27 cellular contexts compared by ENCODE assay signal in the genomic region with DNA sequence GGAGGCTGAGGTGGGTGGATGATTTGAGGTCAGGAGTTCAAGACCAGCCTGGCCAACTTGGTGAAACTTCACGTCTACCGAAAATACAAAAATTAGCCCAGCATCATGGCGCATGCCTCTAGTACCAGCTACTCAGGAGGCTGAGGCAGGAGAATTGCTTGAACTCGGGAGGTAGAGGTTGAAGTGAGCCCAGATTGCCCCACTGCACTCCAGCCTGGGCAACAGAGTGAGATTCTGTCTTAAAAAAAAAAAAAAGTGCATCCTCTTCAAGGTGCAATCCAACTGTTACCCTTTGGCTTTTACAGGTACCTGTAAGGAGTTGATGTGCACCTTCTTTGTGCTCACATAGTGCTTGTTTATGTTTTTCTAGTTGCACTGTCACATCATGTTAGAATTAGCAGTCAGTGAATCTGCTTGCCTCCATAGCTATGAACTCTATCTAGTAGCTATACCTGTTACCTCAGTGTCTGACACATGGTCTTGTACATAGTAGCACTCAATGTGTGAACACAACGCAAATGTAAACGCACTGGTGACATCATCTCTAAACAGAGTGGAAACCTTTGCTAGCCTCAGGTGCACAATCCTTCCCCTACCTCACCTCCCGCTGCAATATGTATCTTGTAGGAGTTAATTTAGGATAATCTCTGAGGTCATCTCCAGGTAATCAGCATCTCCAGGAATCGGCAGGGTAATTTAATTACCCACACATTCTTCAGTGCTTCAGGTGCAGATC. TPM values are rescaled to one million over a fixed set of nuclear protein-coding genes. Genes with fewer than 3 reads are reported as not detected.
DNase-seq lines count a peak whose midpoint lies in the region; TF ChIP-seq lines count a peak whose summit lies in the region.
"Had no signal": no experiment of that assay in that cellular context is flagged by ENCODE, and none has a peak within 500 bp of the region (broad histone marks: within the 10 kb centered on the region; RNA-seq: fewer than 3 reads in every experiment).

No MANE protein-coding gene starts in this region.

- no peaks in the 10 kb centered on the region for H3K9me2 ChIP-seq in OCI-LY7 (ENCODE audit: insufficient read depth, low read length)

- intact Hi-C loops in OCI-LY7 (cut with micrococcal nuclease; ENCODE audit: unreplicated experiment), result no loop called here

- POLR2A ChIA-PET in OCI-LY7 (lab: Charles Lee), result interaction anchor here (0.7 to 1.3 kb wide), 3 partner anchors 8 to 11 kb away, joined by 3 to 4 read pairs (median 4); a partner anchor contains a TSS

- H3K4me1 Mint-ChIP-seq in nephron progenitor cell, result peaks cover 21% of the 10 kb centered on the region
- H3K4me1 Mint-ChIP-seq: B cell; IgD-negative memory B cell; mesothelial cell of epicardium; naive thymus-derived CD8-positive, alpha-beta T cell had no signal

- no peak overlapping the region for H3K4me3 Mint-ChIP-seq in nephron progenitor cell
- H3K4me3 Mint-ChIP-seq: B cell; IgD-negative memory B cell; mesothelial cell of epicardium; naive thymus-derived CD8-positive, alpha-beta T cell; stimulated activated naive B cell treated with anti-CD40 and anti-IgM and Interleukin-4, amounts not matched to agents 10 μg/mL and 1 μg/mL and 100 μg/mL, for 72 hours had no signal

- H3K27ac ChIP-seq in OCI-LY7 (ENCODE audit: low read depth, low read length, poor library complexity, severe bottlenecking), result no peak overlapping the region
- H3K27ac ChIP-seq: GM23248, left lung had no signal

- no peaks in the 10 kb centered on the region for H3K4me1 ChIP-seq in OCI-LY7 (ENCODE audit: insufficient read depth, low read length, poor library complexity, severe bottlenecking)
- H3K4me1 ChIP-seq: left lung had no signal

- H3K9me3 ChIP-seq in OCI-LY7 (ENCODE audit: low read length), result no peaks in the 10 kb centered on the region
- H3K9me3 ChIP-seq: left lung had no signal

- DNase-seq in NCI-H82 (lab: John Stamatoyannopoulos, UW) (peak; percentile 45), NCI-H82 treated with DMSO at 0.1 percent for 48 hours (lab: John Stamatoyannopoulos, UW; ENCODE audit: unreplicated experiment) (no peak), OCI-LY7 (ENCODE audit: low spot score) (no peak), nephron progenitor cell (no peak), DMS 273 treated with DMSO at 0.1 percent for 48 hours (lab: John Stamatoyannopoulos, UW) (no peak), GF-D8 (lab: John Stamatoyannopoulos, UW) (no peak)
- DNase-seq: activated CD8-positive, alpha-beta memory T cell treated with anti-CD3 and anti-CD28 coated beads, Interleukin-2, amount 50 U/mL, for 4 hours; DMS79 treated with DMSO at 0.1 percent for 48 hours; GM23248; left lung; naive thymus-derived CD8-positive, alpha-beta T cell; NCI-H1105 treated with DMSO at 0.1 percent for 48 hours; NCI-H2171 treated with DMSO at 0.1 percent for 48 hours; OCI-M1; Right ventricle myocardium superior; stimulated activated CD4-positive, alpha-beta T cell treated with anti-CD3 and anti-CD28 coated beads, Interleukin-4, amount 100 ng/mL, for 24 hours; stimulated activated naive B cell treated with anti-CD40 and anti-IgM and Interleukin-4, amounts not matched to agents 10 μg/mL and 1 μg/mL and 100 μg/mL, for 72 hours; T-helper 9 cell had no signal

- no peak overlapping the region for H2AFZ ChIP-seq in OCI-LY7 (ENCODE audit: low read length)
- H2AFZ ChIP-seq: GM23248 had no signal

- peak overlapping the region; percentile 46 for H3K27ac Mint-ChIP-seq in nephron progenitor cell
- H3K27ac Mint-ChIP-seq: B cell; IgD-negative memory B cell; mesothelial cell of epicardium; naive thymus-derived CD8-positive, alpha-beta T cell; stimulated activated naive B cell treated with anti-CD40 and anti-IgM and Interleukin-4, amounts not matched to agents 10 μg/mL and 1 μg/mL and 100 μg/mL, for 72 hours had no signal

- H3K4me2 ChIP-seq in OCI-LY7 (ENCODE audit: low read length), result no peak overlapping the region

- peaks cover 40% of the 10 kb centered on the region for H3K36me3 ChIP-seq in OCI-LY7 (ENCODE audit: insufficient read depth, low read length)
- H3K36me3 ChIP-seq: left lung had no signal

- no peak overlapping the region for H3K4me3 ChIP-seq in OCI-LY7 (ENCODE audit: low read depth, low read length, poor library complexity, severe bottlenecking)
- H3K4me3 ChIP-seq: GM23248, left lung had no signal

- CTCF ChIA-PET in OCI-LY7 (lab: Charles Lee; ENCODE audit: unreplicated experiment), result no interaction called here

- no peaks in the 10 kb centered on the region for H3K9me3 Mint-ChIP-seq in nephron progenitor cell
- H3K9me3 Mint-ChIP-seq: IgD-negative memory B cell; mesothelial cell of epicardium; naive thymus-derived CD8-positive, alpha-beta T cell; stimulated activated naive B cell treated with anti-CD40 and anti-IgM and Interleukin-4, amounts not matched to agents 10 μg/mL and 1 μg/mL and 100 μg/mL, for 72 hours had no signal

- H3K79me2 ChIP-seq in OCI-LY7 (ENCODE audit: insufficient read depth, low read depth, low read length), result no peaks in the 10 kb centered on the region

- H4K20me1 ChIP-seq in OCI-LY7 (ENCODE audit: insufficient read depth, low read length), result no peaks in the 10 kb centered on the region

- H3K27me3 Mint-ChIP-seq in nephron progenitor cell (ENCODE audit: low read depth, poor library complexity), result no peaks in the 10 kb centered on the region
- H3K27me3 Mint-ChIP-seq: B cell; IgD-negative memory B cell; naive thymus-derived CD8-positive, alpha-beta T cell; stimulated activated naive B cell treated with anti-CD40 and anti-IgM and Interleukin-4, amounts not matched to agents 10 μg/mL and 1 μg/mL and 100 μg/mL, for 72 hours had no signal

- TF ChIP-seq CTCF in OCI-LY7 (conservative IDR thresholded peaks at IDR 0.05; ENCODE audit: low read length) (no peak), nephron progenitor cell (IDR thresholded peaks at IDR 0.05) (no peak)

- TSS peak; percentile 34 for BruUV-seq in OCI-LY7 (replicated peaks; lab: Mats Ljungman, UMichigan)

- H3K36me3 Mint-ChIP-seq in nephron progenitor cell (ENCODE audit: low read depth), result peaks cover 12% of the 10 kb centered on the region
- H3K36me3 Mint-ChIP-seq: naive thymus-derived CD8-positive, alpha-beta T cell had no signal

RNA-seq across cellular contexts. Expression of a gene that starts 9.7 kb away (rescaled TPM):
- 104 and 108 TPM in 2 replicates for total RNA-seq in OCI-LY7 (2014; rRNA removed; shearing (Covaris generic))
- total RNA-seq in OCI-LY7 (2022), result 218 and 258 TPM in 2 replicates

RNA-seq across cellular contexts. Expression of a gene that starts 13.0 kb away (rescaled TPM):
- total RNA-seq in OCI-LY7 (2014; rRNA removed; shearing (Covaris generic)), result 31.3 and 47.1 TPM in 2 replicates
- total RNA-seq in OCI-LY7 (2022), result 53.5 and 66.8 TPM in 2 replicates

RNA-seq across cellular contexts. Expression of a gene that starts 13.1 kb away (rescaled TPM):
- 376 and 413 TPM in 2 replicates for total RNA-seq in OCI-LY7 (2014; rRNA removed; shearing (Covaris generic))
- 314 and 318 TPM in 2 replicates for total RNA-seq in OCI-LY7 (2022)

RNA-seq across cellular contexts. Expression of a gene that starts 20.4 kb away (rescaled TPM):
- total RNA-seq in OCI-LY7 (2014; rRNA removed; shearing (Covaris generic)), result 14.0 and 20.6 TPM in 2 replicates
- total RNA-seq in OCI-LY7 (2022), result 20.4 and 26.4 TPM in 2 replicates

RNA-seq across cellular contexts. Expression of a gene that starts 26.3 kb away (rescaled TPM):
- not detected in 2 replicates for total RNA-seq in OCI-LY7 (2014; rRNA removed; shearing (Covaris generic))
- not detected in 2 replicates for total RNA-seq in OCI-LY7 (2022)
- total RNA-seq: A673, dermis microvascular lymphatic vessel endothelial cell, fibroblast of lung, GM23248, osteoblast, renal cortical epithelial cell, temporal lobe had no signal
